In genomic region chr3:139528281-139528680, GRCh38 we compare ENCODE assay signal across 36 cellular contexts. TPM values are rescaled to one million over a fixed set of nuclear protein-coding genes. Genes with fewer than 3 reads are reported as not detected.
"Had no signal": no experiment of that assay in that cellular context is flagged by ENCODE, and none has a peak within 500 bp of the region (broad histone marks: within the 10 kb centered on the region; RNA-seq: fewer than 3 reads in every experiment).

No MANE protein-coding gene starts in this region.

- ATAC-seq: left lobe of liver; natural killer cell; stimulated activated memory B cell treated with anti-CD40 and anti-IgM and Interleukin-4, amounts not matched to agents 10 μg/mL and 1 μg/mL and 100 μg/mL, for 72 hours; upper lobe of right lung had no signal

- H3K27ac Mint-ChIP-seq: mesothelial cell of epicardium; natural killer cell; nephron progenitor cell; neural progenitor cell; progenitor cell of endocrine pancreas; stimulated activated memory B cell treated with anti-CD40 and anti-IgM and Interleukin-4, amounts not matched to agents 10 μg/mL and 1 μg/mL and 100 μg/mL, for 72 hours had no signal

- H3K4me3 ChIP-seq: hepatocyte, lung, neural progenitor cell, right atrium auricular region, sigmoid colon, suprapubic skin, thoracic aorta, tibial artery, upper lobe of right lung had no signal

- H3K4me1 Mint-ChIP-seq: naive B cell; natural killer cell; stimulated activated memory B cell treated with anti-CD40 and anti-IgM and Interleukin-4, amounts not matched to agents 10 μg/mL and 1 μg/mL and 100 μg/mL, for 72 hours had no signal

- H3K27me3 Mint-ChIP-seq: naive B cell; progenitor cell of endocrine pancreas; stimulated activated memory B cell treated with anti-CD40 and anti-IgM and Interleukin-4, amounts not matched to agents 10 μg/mL and 1 μg/mL and 100 μg/mL, for 72 hours had no signal

- H3K9me3 ChIP-seq: neutrophil, right atrium auricular region, sigmoid colon, suprapubic skin, thoracic aorta, tibial artery, upper lobe of right lung had no signal

- H3K36me3 ChIP-seq: neural progenitor cell, neutrophil, right atrium auricular region, sigmoid colon, suprapubic skin, thoracic aorta, tibial artery, upper lobe of right lung had no signal

- DNase-seq: head of caudate nucleus; islet precursor cell; mesendoderm; naive B cell; natural killer cell; nephron progenitor cell; occipital lobe; sigmoid colon; small intestine; stimulated activated CD4-positive, alpha-beta T cell treated with anti-CD3 and anti-CD28 coated beads, Interleukin-1b, Interleukin-23, amount 100 ng/mL, for 48 hours; stimulated activated CD4-positive, alpha-beta T cell treated with anti-CD3 and anti-CD28 coated beads, Interleukin-2, amount 100 ng/mL, for 48 hours; stimulated activated CD4-positive, alpha-beta T cell treated with anti-CD3 and anti-CD28 coated beads, Interleukin-4, amount 100 ng/mL, for 4 hours; stimulated activated CD8-positive, alpha-beta memory T cell treated with anti-CD3 and anti-CD28 coated beads, Interleukin-4, amount 100 ng/mL, for 48 hours; stimulated activated naive CD4-positive, alpha-beta T cell treated with Interleukin-2 at 50 U/mL for 16 hours; tibial artery; trophoblast cell; upper lobe of right lung had no signal

- H3K27ac ChIP-seq: hepatocyte, neural progenitor cell, neutrophil, right atrium auricular region, sigmoid colon, suprapubic skin, thoracic aorta, tibial artery, upper lobe of right lung had no signal

- H3K9me3 Mint-ChIP-seq: mesothelial cell of epicardium; naive B cell; natural killer cell; nephron progenitor cell; neural progenitor cell; stimulated activated memory B cell treated with anti-CD40 and anti-IgM and Interleukin-4, amounts not matched to agents 10 μg/mL and 1 μg/mL and 100 μg/mL, for 72 hours had no signal

- H3K27me3 ChIP-seq: hepatocyte, neural progenitor cell, right atrium auricular region, sigmoid colon, suprapubic skin, tibial artery, upper lobe of right lung had no signal

- H3K4me1 ChIP-seq: upper lobe of right lung had no signal

- H3K4me3 Mint-ChIP-seq: mesothelial cell of epicardium; naive B cell; natural killer cell; nephron progenitor cell; neural progenitor cell; stimulated activated memory B cell treated with anti-CD40 and anti-IgM and Interleukin-4, amounts not matched to agents 10 μg/mL and 1 μg/mL and 100 μg/mL, for 72 hours had no signal

- FAIRE-seq: small intestine, urothelium cell line had no signal

RNA-seq across cellular contexts. Expression of gene RBP1, which starts 11.3 kb away (rescaled TPM):
- total RNA-seq: natural killer cell had no signal

RNA-seq across cellular contexts. Expression of gene RBP2, which starts 52.0 kb away (rescaled TPM):
- total RNA-seq: kidney epithelial cell, left lobe of liver, lower leg skin, mesothelial cell of epicardium, mononuclear cell, natural killer cell, occipital lobe, osteocyte, progenitor cell of endocrine pancreas, pulmonary artery endothelial cell, renal cortical epithelial cell, right atrium auricular region, sigmoid colon, subcutaneous adipose tissue, suprapubic skin, thoracic aorta had no signal
